ENCODE assay signal across 20 cellular contexts in genomic region chr21:36005879-36006400, GRCh38.
"Had no signal": no experiment of that assay in that cellular context is flagged by ENCODE, and none has a peak within 500 bp of the region (broad histone marks: within the 10 kb centered on the region; RNA-seq: fewer than 3 reads in every experiment).

No MANE protein-coding gene starts in this region.

- H3K27me3 ChIP-seq: body of pancreas, gastrocnemius medialis, neural progenitor cell, suprapubic skin, upper lobe of left lung had no signal

- H3K4me1 ChIP-seq: neural progenitor cell, suprapubic skin had no signal

- ATAC-seq: activated CD4-positive, alpha-beta T cell treated with anti-CD3 and anti-CD28 coated beads for 36 hours; body of pancreas; gastrocnemius medialis; left lobe of liver; mucosa of descending colon; naive thymus-derived CD4-positive, alpha-beta T cell; sciatic nerve; stimulated activated naive B cell treated with anti-CD40 and anti-IgM and Interleukin-4, amounts not matched to agents 10 μg/mL and 1 μg/mL and 100 μg/mL, for 72 hours had no signal

- H3K9me3 Mint-ChIP-seq: naive thymus-derived CD4-positive, alpha-beta T cell had no signal

- H3K4me3 ChIP-seq: body of pancreas, dorsolateral prefrontal cortex, gastrocnemius medialis, mucosa of descending colon, neural progenitor cell, suprapubic skin, upper lobe of left lung had no signal

- H3K27ac ChIP-seq: body of pancreas, dorsolateral prefrontal cortex, gastrocnemius medialis, neural progenitor cell, suprapubic skin, upper lobe of left lung had no signal

- H3K36me3 ChIP-seq: gastrocnemius medialis, neural progenitor cell, suprapubic skin, upper lobe of left lung had no signal

- H3K4me1 Mint-ChIP-seq: activated CD4-positive, alpha-beta T cell treated with anti-CD3 and anti-CD28 coated beads for 36 hours; naive thymus-derived CD4-positive, alpha-beta T cell; neural progenitor cell; stimulated activated naive B cell treated with anti-CD40 and anti-IgM and Interleukin-4, amounts not matched to agents 10 μg/mL and 1 μg/mL and 100 μg/mL, for 72 hours had no signal

- H3K36me3 Mint-ChIP-seq: activated naive CD8-positive, alpha-beta T cell; neural progenitor cell; stimulated activated naive B cell treated with anti-CD40 and anti-IgM and Interleukin-4, amounts not matched to agents 10 μg/mL and 1 μg/mL and 100 μg/mL, for 72 hours had no signal

- H3K9me3 ChIP-seq: body of pancreas, gastrocnemius medialis, mucosa of descending colon, suprapubic skin, upper lobe of left lung had no signal

- H3K27me3 Mint-ChIP-seq: activated naive CD8-positive, alpha-beta T cell had no signal

- DNase-seq: activated CD4-positive, alpha-beta T cell treated with anti-CD3 and anti-CD28 coated beads for 36 hours; activated CD4-positive, alpha-beta T cell treated with anti-CD3 and anti-CD28 coated beads, Interleukin-2, amount 50 U/mL, for 48 hours; activated T-cell treated with anti-CD3 and anti-CD28 coated beads for 4 hours; amygdala; body of pancreas; central memory CD4-positive, alpha-beta T cell; dorsolateral prefrontal cortex; gastrocnemius medialis; head of caudate nucleus; kidney; mucosa of descending colon; naive thymus-derived CD4-positive, alpha-beta T cell; stimulated activated naive B cell treated with anti-CD40 and anti-IgM and Interleukin-4, amounts not matched to agents 10 μg/mL and 1 μg/mL and 100 μg/mL, for 72 hours; T-helper 2 cell; upper lobe of left lung had no signal

- H3K4me3 Mint-ChIP-seq: activated CD4-positive, alpha-beta T cell treated with anti-CD3 and anti-CD28 coated beads for 36 hours; activated naive CD8-positive, alpha-beta T cell; naive thymus-derived CD4-positive, alpha-beta T cell; neural progenitor cell; stimulated activated naive B cell treated with anti-CD40 and anti-IgM and Interleukin-4, amounts not matched to agents 10 μg/mL and 1 μg/mL and 100 μg/mL, for 72 hours had no signal

- H3K27ac Mint-ChIP-seq: activated CD4-positive, alpha-beta T cell treated with anti-CD3 and anti-CD28 coated beads for 36 hours; activated naive CD8-positive, alpha-beta T cell; naive thymus-derived CD4-positive, alpha-beta T cell; neural progenitor cell; stimulated activated naive B cell treated with anti-CD40 and anti-IgM and Interleukin-4, amounts not matched to agents 10 μg/mL and 1 μg/mL and 100 μg/mL, for 72 hours had no signal
